ENCODE assay signal across 1 cellular context in genomic region chr6:107931894-107932293, GRCh38.
TF ChIP-seq lines count a peak whose summit lies in the region.

No MANE protein-coding gene starts in this region.

TF ChIP-seq in HepG2, 621 proteins besides CTCF, POLR2A, EP300 and RAD21 (continued from another document):
- TF ChIP-seq CENPX (CRISPR knock-in tag; IDR thresholded peaks at IDR 0.05) (no peak), KLF11 (CRISPR knock-in tag; IDR thresholded peaks at IDR 0.05) (no peak), AKNA (CRISPR knock-in tag; IDR thresholded peaks at IDR 0.05; ENCODE audit: borderline replicate concordance) (no peak), ZNF883 (CRISPR knock-in tag; IDR thresholded peaks at IDR 0.05; ENCODE audit: not compliant biosample characterization) (no peak), EZH2 (conservative IDR thresholded peaks at IDR 0.05; ENCODE audit: low read depth, low read length) (no peak), ZNF746 (CRISPR knock-in tag; IDR thresholded peaks at IDR 0.05) (no peak), NR2F6 (IDR thresholded peaks at IDR 0.05) (peak; percentile 71; the same call in 1 of the 2 replicates), NR2F6 (CRISPR knock-in tag; IDR thresholded peaks at IDR 0.05) (peak; percentile 79), SALL2 (CRISPR knock-in tag; IDR thresholded peaks at IDR 0.05) (no peak), SMAD9 (CRISPR knock-in tag; IDR thresholded peaks at IDR 0.05) (no peak), TERF1 (CRISPR knock-in tag; IDR thresholded peaks at IDR 0.05) (no peak), NFRKB (IDR thresholded peaks at IDR 0.05) (no peak), ZNF614 (CRISPR knock-in tag; IDR thresholded peaks at IDR 0.05; ENCODE audit: borderline replicate concordance) (peak; percentile 68; the same call in 1 of the 2 replicates), ZNF10 (CRISPR knock-in tag; IDR thresholded peaks at IDR 0.05; ENCODE audit: borderline replicate concordance, low read depth) (no peak), ARID4A (CRISPR knock-in tag; IDR thresholded peaks at IDR 0.05; ENCODE audit: borderline replicate concordance) (peak; percentile 17; the same call in 1 of the 2 replicates), FOXO1 (CRISPR knock-in tag; IDR thresholded peaks at IDR 0.05) (peak; percentile 94), SOX5 (CRISPR knock-in tag; IDR thresholded peaks at IDR 0.05; ENCODE audit: borderline replicate concordance) (peak; percentile 82), GFI1 (CRISPR knock-in tag; IDR thresholded peaks at IDR 0.05; ENCODE audit: borderline replicate concordance) (0 out of 2 replicates have a peak, but pooled peaks have one; percentile 17), HOXA9 (CRISPR knock-in tag; IDR thresholded peaks at IDR 0.05; ENCODE audit: borderline replicate concordance) (no peak), FOXK1 (CRISPR knock-in tag; IDR thresholded peaks at IDR 0.05; ENCODE audit: borderline replicate concordance, low read depth) (peak; percentile 51; the same call in 1 of the 2 replicates), ZNF512 (CRISPR knock-in tag; IDR thresholded peaks at IDR 0.05) (no peak), HDAC2 (CRISPR knock-in tag; IDR thresholded peaks at IDR 0.05) (peak; percentile 92)
